In the genomic region with DNA sequence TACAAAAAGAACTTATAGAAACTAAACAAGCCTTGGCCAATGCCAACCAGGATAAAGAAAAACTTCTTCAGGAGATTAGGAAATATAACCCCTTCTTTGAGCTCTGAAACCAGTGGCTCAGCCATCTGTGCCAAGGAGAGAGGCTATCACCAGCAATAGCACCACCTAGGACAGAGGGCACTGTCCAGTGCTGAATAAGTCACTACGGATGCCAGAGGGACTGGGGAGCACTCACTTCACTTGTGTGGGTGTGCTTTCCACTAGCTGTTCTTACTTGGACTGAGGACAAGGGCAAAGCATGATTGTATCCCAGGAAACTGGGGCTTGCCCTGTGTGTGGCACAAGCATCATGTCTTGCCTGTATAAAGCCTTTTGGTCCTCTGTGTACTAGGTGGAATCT, we compare ENCODE assay signal across 30 cellular contexts.
"Had no signal": no experiment of that assay in that cellular context is flagged by ENCODE, and none has a peak within 500 bp of the region (broad histone marks: within the 10 kb centered on the region; RNA-seq: fewer than 3 reads in every experiment).

No MANE protein-coding gene starts in this region.

- DNase-seq: activated CD4-positive, alpha-beta memory T cell treated with anti-CD3 and anti-CD28 coated beads, Interleukin-2, amount 10 ng/mL, durations not matched to agents 7 days and 5 days; activated CD4-positive, alpha-beta T cell treated with anti-CD3 and anti-CD28 coated beads for 1 hour; activated CD4-positive, alpha-beta T cell treated with anti-CD3 and anti-CD28 coated beads, Interleukin-2, amount 10 ng/mL, durations not matched to agents 7 days and 5 days; activated CD8-positive, alpha-beta memory T cell treated with anti-CD3 and anti-CD28 coated beads, Interleukin-2, amount 50 U/mL, for 48 hours; activated T-cell treated with anti-CD3 and anti-CD28 coated beads, Interleukin-2, amount 50 U/mL, for 48 hours; anterior cingulate cortex; foreskin keratinocyte; heart left ventricle; hypothalamus; left ventricle myocardium superior; mammary epithelial cell; stimulated activated CD4-positive, alpha-beta T cell treated with anti-CD3 and anti-CD28 coated beads, Interleukin-12 subunit alpha, Interleukin-12 subunit beta, amount 100 ng/mL, for 4 hours; stimulated activated CD4-positive, alpha-beta T cell treated with anti-CD3 and anti-CD28 coated beads, Interleukin-4, amount 100 ng/mL, for 1 hour; stimulated activated naive CD8-positive, alpha-beta T cell treated with anti-CD3 and anti-CD28 coated beads, Interleukin-15, amount 100 ng/mL, for 72 hours; substantia nigra; T-helper 17 cell; T1000; thyroid gland; upper lobe of right lung had no signal

- H3K4me3 ChIP-seq: esophagus muscularis mucosa, heart left ventricle, skin epidermis, thyroid gland, upper lobe of right lung had no signal

- H3K4me1 Mint-ChIP-seq: activated CD4-positive, alpha-beta memory T cell treated with anti-CD3 and anti-CD28 coated beads, Interleukin-2, amount 10 ng/mL, durations not matched to agents 7 days and 5 days; activated CD4-positive, alpha-beta T cell treated with anti-CD3 and anti-CD28 coated beads, Interleukin-2, amount 10 ng/mL, durations not matched to agents 7 days and 5 days; nephron; stimulated activated naive CD8-positive, alpha-beta T cell treated with anti-CD3 and anti-CD28 coated beads, Interleukin-15, amount 100 ng/mL, for 72 hours; T-helper 17 cell had no signal

- ATAC-seq: foreskin keratinocyte; heart left ventricle; left ventricle myocardium superior; sciatic nerve; stimulated activated naive CD8-positive, alpha-beta T cell treated with anti-CD3 and anti-CD28 coated beads, Interleukin-15, amount 100 ng/mL, for 72 hours; T-helper 17 cell; upper lobe of right lung; WTC11 had no signal

- H3K4me3 Mint-ChIP-seq: activated CD4-positive, alpha-beta memory T cell treated with anti-CD3 and anti-CD28 coated beads, Interleukin-2, amount 10 ng/mL, durations not matched to agents 7 days and 5 days; activated CD4-positive, alpha-beta T cell treated with anti-CD3 and anti-CD28 coated beads, Interleukin-2, amount 10 ng/mL, durations not matched to agents 7 days and 5 days; activated naive CD8-positive, alpha-beta T cell; central memory CD8-positive, alpha-beta T cell; dendritic cell treated with granulocyte-macrophage colony-stimulating factor and Interleukin-4, amounts not matched to agents 40 ng/mL and 50 ng/mL, for 4 days; nephron; stimulated activated naive CD8-positive, alpha-beta T cell treated with anti-CD3 and anti-CD28 coated beads, Interleukin-15, amount 100 ng/mL, for 72 hours; T-helper 17 cell; WTC11 had no signal

- H3K9me3 ChIP-seq: esophagus muscularis mucosa, heart left ventricle, neutrophil, thyroid gland, upper lobe of right lung had no signal

- H3K27ac Mint-ChIP-seq: activated CD4-positive, alpha-beta memory T cell treated with anti-CD3 and anti-CD28 coated beads, Interleukin-2, amount 10 ng/mL, durations not matched to agents 7 days and 5 days; activated CD4-positive, alpha-beta T cell treated with anti-CD3 and anti-CD28 coated beads, Interleukin-2, amount 10 ng/mL, durations not matched to agents 7 days and 5 days; activated naive CD8-positive, alpha-beta T cell; activated T-helper 2 cell treated with anti-CD3 and anti-CD28 coated beads, Interferon-gamma antibody, Interleukin-2, Interleukin-4, amounts not matched to agents 10 μg/mL and 5 μg/mL and 100 μg/mL, durations not matched to agents 14 hours and 24 hours and 36 hours; dendritic cell treated with granulocyte-macrophage colony-stimulating factor and Interleukin-4, amounts not matched to agents 40 ng/mL and 50 ng/mL, for 4 days; nephron; progenitor cell of endocrine pancreas; WTC11 had no signal

- H3K27ac ChIP-seq: esophagus muscularis mucosa, foreskin keratinocyte, heart left ventricle, neutrophil, skin epidermis, thyroid gland, upper lobe of right lung had no signal

- H3K27me3 Mint-ChIP-seq: activated CD4-positive, alpha-beta memory T cell treated with anti-CD3 and anti-CD28 coated beads, Interleukin-2, amount 10 ng/mL, durations not matched to agents 7 days and 5 days; activated CD4-positive, alpha-beta T cell treated with anti-CD3 and anti-CD28 coated beads, Interleukin-2, amount 10 ng/mL, durations not matched to agents 7 days and 5 days; activated naive CD8-positive, alpha-beta T cell; central memory CD8-positive, alpha-beta T cell; dendritic cell treated with granulocyte-macrophage colony-stimulating factor and Interleukin-4, amounts not matched to agents 40 ng/mL and 50 ng/mL, for 4 days; progenitor cell of endocrine pancreas; stimulated activated naive CD8-positive, alpha-beta T cell treated with anti-CD3 and anti-CD28 coated beads, Interleukin-15, amount 100 ng/mL, for 72 hours; T-helper 17 cell had no signal

- H3K27me3 ChIP-seq: esophagus muscularis mucosa, foreskin keratinocyte, heart left ventricle, neutrophil, thyroid gland, upper lobe of right lung had no signal

- H3K4me1 ChIP-seq: esophagus muscularis mucosa, foreskin keratinocyte, thyroid gland, upper lobe of right lung had no signal

- H3K9me3 Mint-ChIP-seq: activated CD4-positive, alpha-beta memory T cell treated with anti-CD3 and anti-CD28 coated beads, Interleukin-2, amount 10 ng/mL, durations not matched to agents 7 days and 5 days; activated CD4-positive, alpha-beta T cell treated with anti-CD3 and anti-CD28 coated beads, Interleukin-2, amount 10 ng/mL, durations not matched to agents 7 days and 5 days; activated T-helper 2 cell treated with anti-CD3 and anti-CD28 coated beads, Interferon-gamma antibody, Interleukin-2, Interleukin-4, amounts not matched to agents 10 μg/mL and 5 μg/mL and 100 μg/mL, durations not matched to agents 14 hours and 24 hours and 36 hours; central memory CD8-positive, alpha-beta T cell; dendritic cell treated with granulocyte-macrophage colony-stimulating factor and Interleukin-4, amounts not matched to agents 40 ng/mL and 50 ng/mL, for 4 days; nephron; stimulated activated naive CD8-positive, alpha-beta T cell treated with anti-CD3 and anti-CD28 coated beads, Interleukin-15, amount 100 ng/mL, for 72 hours; WTC11 had no signal
